Comparison of ENCODE assay signal across 8 cellular contexts in the genomic region with DNA sequence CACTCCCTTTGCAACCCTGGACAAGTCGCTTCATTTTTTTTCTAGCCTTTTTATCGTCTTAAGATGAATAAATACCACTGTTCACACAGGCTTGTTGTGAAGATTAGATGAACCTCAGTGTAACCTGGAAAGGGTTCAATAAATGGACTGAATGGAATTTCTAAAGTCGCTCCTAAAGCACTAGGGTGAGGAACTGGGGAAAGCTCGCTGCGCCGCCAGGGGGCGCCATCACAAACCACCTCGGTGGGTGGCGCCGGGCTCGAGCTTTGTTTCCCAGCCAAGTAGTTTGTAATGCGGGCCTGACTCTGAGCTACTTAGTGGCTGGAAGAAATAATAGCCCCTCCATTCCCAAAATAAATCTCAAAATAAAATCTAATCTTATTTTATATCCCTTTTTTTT. TPM values are rescaled to one million over a fixed set of nuclear protein-coding genes. Genes with fewer than 3 reads are reported as not detected.
DNase-seq lines count a peak whose midpoint lies in the region; ATAC-seq, FAIRE-seq and TF ChIP-seq lines count a peak whose summit lies in the region.

No MANE protein-coding gene starts in this region.

- H3K27me3 ChIP-seq in heart left ventricle: peaks cover 0 to 36% (median 4%) of the 10 kb centered on the region in 9 donors

- no peaks in the 10 kb centered on the region for H3K9me3 ChIP-seq in heart left ventricle

- no peak overlapping the region for H3K27ac ChIP-seq in heart left ventricle

- no peak overlapping the region for H3K4me3 ChIP-seq in heart left ventricle

- DNase-seq in Ammon's horn (ENCODE audit: low spot score) (peak; percentile 8), H54 (ENCODE audit: insufficient read length, low spot score) (peak; percentile 57), RPMI7951 (ENCODE audit: low read depth) (peak; percentile 27), heart left ventricle (peak in 3 of 5 donors; percentile 24 to 50 (median 37)), kidney glomerular epithelial cell (lab: John Stamatoyannopoulos, UW) (no peak)
- DNase-seq in activated effector memory CD4-positive, alpha-beta T cell treated with Interleukin-2 at 50 U/mL for 16 hours: peak; percentile 59
- DNase-seq in stimulated activated CD4-positive, alpha-beta T cell treated with anti-CD3 and anti-CD28 coated beads, Interleukin-15, amount 100 ng/mL, for 24 hours: peak; percentile 86

- WGBS in heart left ventricle, 4 donors: 6 to 11% (median 7%) methylated on average over 12 of the region's 12 CpGs

- TF ChIP-seq CTCF in heart left ventricle (IDR thresholded peaks at IDR 0.05): peak; percentile 35 to 87 (median 55)

- no peaks in the 10 kb centered on the region for H3K4me1 ChIP-seq in heart left ventricle

- ATAC-seq in heart left ventricle (no peak), GM19023 (IDR thresholded peaks at IDR 0.05; ENCODE audit: unreplicated experiment) (no peak)

- TF ChIP-seq POLR2A in H54 (IDR thresholded peaks at IDR 0.05; ENCODE audit: low read depth, low read length): no peak
- TF ChIP-seq POLR2A in heart left ventricle (IDR thresholded peaks at IDR 0.05): no peak

- no peak for FAIRE-seq in H54 (lab: Jason Lieb, UNC)

- no peaks in the 10 kb centered on the region for H3K36me3 ChIP-seq in heart left ventricle

- intact Hi-C loops in heart left ventricle (cut with DNase I): no loop called here

RNA-seq across cellular contexts. Expression of gene CEACAM6, which starts 2.2 kb away (rescaled TPM):
- total RNA-seq in RPMI7951 (2014; rRNA removed; shearing (Covaris generic)): not detected in 2 replicates
- under 1 TPM in 2 of 9 donors, not detected in 7; 0.12 to 0.53 TPM for total RNA-seq in heart left ventricle
- under 1 TPM in 1 of 2 donors, not detected in 1; 0.08 TPM for polyA plus RNA-seq in heart left ventricle

RNA-seq across cellular contexts. Expression of gene CEACAM3, which starts 43.2 kb away (rescaled TPM):
- total RNA-seq in RPMI7951 (2014; rRNA removed; shearing (Covaris generic)): not detected in 2 replicates
- total RNA-seq in heart left ventricle: 1 to 10 TPM in 2 of 9 donors, not detected in 7; 1.6 to 2.0 TPM
- under 1 TPM in 1 of 2 donors, not detected in 1; 0.07 TPM for polyA plus RNA-seq in heart left ventricle

RNA-seq across cellular contexts. Expression of gene CEACAM5, which starts 44.7 kb away (rescaled TPM):
- total RNA-seq in RPMI7951 (2014; rRNA removed; shearing (Covaris generic)): not detected in 2 replicates
- under 1 TPM in 1 of 9 donors, not detected in 8; 0.75 TPM for total RNA-seq in heart left ventricle
- under 1 TPM in 1 of 2 donors, not detected in 1; 0.22 TPM for polyA plus RNA-seq in heart left ventricle
